ENCODE assay signal across 2 cellular contexts in genomic region chr2:97656905-97657587, GRCh38.
A peak's percentile ranks its signal among the peaks of the same experiment; 100 is the strongest.
TF ChIP-seq lines count a peak whose summit lies in the region.

No MANE protein-coding gene starts in this region.

TF ChIP-seq in HCT116, 20 proteins besides CTCF, POLR2A, EP300 and RAD21:
- TF ChIP-seq CEBPB (IDR thresholded peaks at IDR 0.05; ENCODE audit: low read depth) (no peak), POLR2AphosphoS5 (IDR thresholded peaks at IDR 0.05; ENCODE audit: low read depth, low read length) (no peak), ZFX (IDR thresholded peaks at IDR 0.05) (no peak), SRF (IDR thresholded peaks at IDR 0.05; ENCODE audit: low read depth) (no peak), ATF3 (IDR thresholded peaks at IDR 0.05) (no peak), CBX3 (IDR thresholded peaks at IDR 0.05; ENCODE audit: low read depth) (no peak), ZBTB33 (IDR thresholded peaks at IDR 0.05; ENCODE audit: extremely low read depth, insufficient replicate concordance, low read length) (no peak), YY1 (IDR thresholded peaks at IDR 0.05; ENCODE audit: extremely low read depth, insufficient replicate concordance, low read depth, low read length) (no peak), FOSL1 (IDR thresholded peaks at IDR 0.05; ENCODE audit: low read depth) (no peak), EZH2 (IDR thresholded peaks at IDR 0.05) (no peak)

TF ChIP-seq in K562, 482 proteins besides CTCF, POLR2A, EP300 and RAD21 (continues in another document):
- TF ChIP-seq SRSF9 (IDR thresholded peaks at IDR 0.05; ENCODE audit: borderline replicate concordance, low read depth, low read length) = no peak
- TF ChIP-seq PHF20 (IDR thresholded peaks at IDR 0.05; ENCODE audit: partially characterized antibody) = no peak
- no peak for TF ChIP-seq REST (CRISPR knock-in tag; IDR thresholded peaks at IDR 0.05; ENCODE audit: low read depth)
- no peak for TF ChIP-seq ZNF134 (CRISPR knock-in tag; conservative IDR thresholded peaks at IDR 0.05)
- TF ChIP-seq SPI1 (IDR thresholded peaks at IDR 0.05; ENCODE audit: borderline replicate concordance, low read depth, low read length) = peak; percentile 84
- TF ChIP-seq FOXK2 (conservative IDR thresholded peaks at IDR 0.05 in 1 of 2, IDR thresholded peaks at IDR 0.05 in 1 of 2; ENCODE audit: low read depth in 2 of 2) = no peak
- TF ChIP-seq AFF1 (IDR thresholded peaks at IDR 0.05; ENCODE audit: low read depth in 1 of 2, partially characterized antibody in 2 of 2) = no peak
- no peak for TF ChIP-seq BCL6 (CRISPR knock-in tag; IDR thresholded peaks at IDR 0.05)
- TF ChIP-seq CBX2 (IDR thresholded peaks at IDR 0.05; ENCODE audit: insufficient read depth, low read length, poor library complexity, severe bottlenecking) = no peak
- no peak for TF ChIP-seq PTBP1 (IDR thresholded peaks at IDR 0.05; ENCODE audit: low read depth, low read length)
- TF ChIP-seq PRPF4 (IDR thresholded peaks at IDR 0.05; ENCODE audit: insufficient read depth, low read depth, low read length, poor library complexity, severe bottlenecking) = no peak
- TF ChIP-seq PPARD (CRISPR knock-in tag; IDR thresholded peaks at IDR 0.05) = no peak
- TF ChIP-seq MNT (conservative IDR thresholded peaks at IDR 0.05) = peak; percentile 40 to 41; a peak in 1 of 4 replicates
- TF ChIP-seq ARNT (IDR thresholded peaks at IDR 0.05) = no peak
- TF ChIP-seq ZBTB49 (CRISPR knock-in tag; IDR thresholded peaks at IDR 0.05; ENCODE audit: borderline replicate concordance) = no peak
- no peak for TF ChIP-seq NCOA4 (IDR thresholded peaks at IDR 0.05; ENCODE audit: partially characterized antibody)
- peak; percentile 48; the same call in 1 of the 2 replicates for TF ChIP-seq L3MBTL2 (IDR thresholded peaks at IDR 0.05)
- no peak for TF ChIP-seq CBX3 (IDR thresholded peaks at IDR 0.05; ENCODE audit: borderline replicate concordance in 1 of 2, low read length in 2 of 2)
- TF ChIP-seq RFX7 (CRISPR knock-in tag; IDR thresholded peaks at IDR 0.05) = no peak
- TF ChIP-seq ATF4 (CRISPR knock-in tag; IDR thresholded peaks at IDR 0.05) = no peak
- no peak for TF ChIP-seq HMGXB4 (CRISPR knock-in tag; IDR thresholded peaks at IDR 0.05)
- TF ChIP-seq USF1 (CRISPR knock-in tag; IDR thresholded peaks at IDR 0.05) = peak; percentile 35; the same call in 1 of the 2 replicates
- TF ChIP-seq PRDM10 (IDR thresholded peaks at IDR 0.05; ENCODE audit: partially characterized antibody) = peak; percentile 68
- no peak for TF ChIP-seq IRF2 (CRISPR knock-in tag; IDR thresholded peaks at IDR 0.05)
- TF ChIP-seq HNRNPUL1 (IDR thresholded peaks at IDR 0.05; ENCODE audit: low read length) = no peak
- peak; percentile 34; the same call in 1 of the 2 replicates for TF ChIP-seq MAX (CRISPR knock-in tag; IDR thresholded peaks at IDR 0.05)
- TF ChIP-seq CREB3 (tag; conservative IDR thresholded peaks at IDR 0.05; ENCODE audit: low read depth) = no peak
- TF ChIP-seq MYC (IDR thresholded peaks at IDR 0.05; ENCODE audit: low read depth, low read length) = peak; percentile 25; the same call in 1 of the 2 replicates
- TF ChIP-seq MYC (CRISPR knock-in tag; IDR thresholded peaks at IDR 0.05; ENCODE audit: borderline replicate concordance, low read depth) = no peak
- TF ChIP-seq SMARCE1 (IDR thresholded peaks at IDR 0.05) = no peak
- TF ChIP-seq PHB2 (IDR thresholded peaks at IDR 0.05; ENCODE audit: low read depth) = no peak
